In the genomic region with DNA sequence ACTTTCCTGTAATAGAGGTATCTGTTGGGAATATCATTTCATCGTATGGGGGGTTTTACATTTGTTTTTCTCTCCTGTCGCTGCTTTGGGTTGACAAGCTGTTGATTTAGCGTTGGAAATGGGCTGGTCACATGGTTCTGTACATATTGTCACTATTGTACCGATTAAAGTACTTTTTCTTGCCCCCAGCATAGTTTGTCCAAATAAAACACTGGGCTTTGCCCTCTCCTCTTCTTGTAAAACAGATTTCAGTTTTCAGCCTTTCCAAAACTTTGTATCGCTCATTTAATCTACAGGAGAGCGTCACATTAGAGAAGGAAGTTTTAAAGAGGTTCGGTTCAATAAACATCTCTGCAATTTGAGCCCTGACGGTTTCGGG, we compare ENCODE assay signal across 8 cellular contexts. TPM values are rescaled to one million over a fixed set of nuclear protein-coding genes. Genes with fewer than 3 reads are reported as not detected.
DNase-seq lines count a peak whose midpoint lies in the region; ATAC-seq and TF ChIP-seq lines count a peak whose summit lies in the region.

No MANE protein-coding gene starts in this region.

- H3K9me3 Mint-ChIP-seq in CD4-positive, alpha-beta T cell = no peaks in the 10 kb centered on the region

- H3K36me3 Mint-ChIP-seq in CD4-positive, alpha-beta T cell (ENCODE audit: low read depth) = peaks cover 51% of the 10 kb centered on the region

- DNase-seq in CD4-positive, alpha-beta T cell = no peak
- DNase-seq in MM.1S = no peak
- no peak for DNase-seq in effector memory CD4-positive, alpha-beta T cell
- no peak for DNase-seq in NCI-H2227 treated with DMSO at 0.1 percent for 48 hours (lab: John Stamatoyannopoulos, UW)
- DNase-seq in COR-L47 (lab: John Stamatoyannopoulos, UW) = no peak
- no peak for DNase-seq in iPS-NIHi11 (ENCODE audit: low spot score)

- TF ChIP-seq CTCF in CD4-positive, alpha-beta T cell (IDR thresholded peaks at IDR 0.05) = no peak
- no peak for TF ChIP-seq CTCF in MM.1S (IDR thresholded peaks at IDR 0.05; ENCODE audit: low read length)

- POLR2A ChIA-PET in CD4-positive, alpha-beta T cell (lab: Charles Lee) = interaction anchor here (0.7 to 5.9 kb wide), 7 partner anchors 7 to 112 kb away, joined by 3 to 48 read pairs (median 5); partner anchors contain the start of gene COMMD3

- CTCF ChIA-PET in CD4-positive, alpha-beta T cell (lab: Charles Lee) = interaction anchor here (1.5 kb wide), 1 partner anchor 15 kb away, joined by 4 read pairs; no protein-coding TSS in a partner anchor

- H3K9ac ChIP-seq in MM.1S (ENCODE audit: low read length) = peak overlapping the region; percentile 58

- H3K27ac Mint-ChIP-seq in CD4-positive, alpha-beta T cell = peak overlapping the region; percentile 83

- intact Hi-C loops in CD4-positive, alpha-beta T cell (cut with DNase I, micrococcal nuclease) = loop anchor here (1.0 to 10.0 kb wide), 5 partner anchors 8 to 828 kb away; partner anchors contain the start of genes DNAJC1 (in 1 of the 2) and PIP4K2A (in 1 of the 2)

- H2AFZ ChIP-seq in MM.1S (ENCODE audit: low read length) = peak overlapping the region; percentile 44; the same call in 1 of the 2 replicates
- no peak overlapping the region for H2AFZ ChIP-seq in neuron (ENCODE audit: low read depth, low read length)

- H3K4me2 ChIP-seq in MM.1S (ENCODE audit: low read depth, low read length) = peak overlapping the region; percentile 81

- H3K27me3 ChIP-seq in CD4-positive, alpha-beta T cell (ENCODE audit: control insufficient read depth, insufficient read depth, low read length) = peaks cover 26% of the 10 kb centered on the region
- peaks cover 18% of the 10 kb centered on the region for H3K27me3 ChIP-seq in MM.1S (replicated peaks; ENCODE audit: insufficient read depth, low read length)
- peaks cover 10% of the 10 kb centered on the region for H3K27me3 ChIP-seq in effector memory CD4-positive, alpha-beta T cell (replicated peaks; ENCODE audit: control insufficient read depth, insufficient read depth, low read length, poor library complexity, severe bottlenecking)
- H3K27me3 ChIP-seq in neuron (ENCODE audit: insufficient read depth, low read length) = peaks cover 10% of the 10 kb centered on the region

- H3K27ac ChIP-seq in CD4-positive, alpha-beta T cell (ENCODE audit: low read depth, low read length) = peak overlapping the region; percentile 45
- peak overlapping the region; percentile 66; the same call in 1 of the 2 replicates for H3K27ac ChIP-seq in MM.1S (ENCODE audit: low read length)
- H3K27ac ChIP-seq in effector memory CD4-positive, alpha-beta T cell (ENCODE audit: insufficient read depth, low read length, poor library complexity, severe bottlenecking) = peak overlapping the region; percentile 49

- H3K4me3 Mint-ChIP-seq in CD4-positive, alpha-beta T cell = peak overlapping the region; percentile 87

- H3F3A ChIP-seq in MM.1S (ENCODE audit: insufficient read depth, low read length) = peaks cover 28% of the 10 kb centered on the region

- H3K9me2 ChIP-seq in MM.1S (replicated peaks; ENCODE audit: insufficient read depth, low read length) = no peaks in the 10 kb centered on the region

- peaks cover 9% of the 10 kb centered on the region; the same call in 1 of the 2 replicates for H3K36me3 ChIP-seq in MM.1S (replicated peaks; ENCODE audit: insufficient read depth, low read length)
- peaks cover 13% of the 10 kb centered on the region for H3K36me3 ChIP-seq in effector memory CD4-positive, alpha-beta T cell (ENCODE audit: control insufficient read depth, insufficient read depth, low read length)
- peaks cover 33% of the 10 kb centered on the region for H3K36me3 ChIP-seq in neuron (ENCODE audit: insufficient read depth, low read length)

- H3K79me2 ChIP-seq in MM.1S (ENCODE audit: low read length) = peaks cover 54% of the 10 kb centered on the region

- no peaks in the 10 kb centered on the region for H4K20me1 ChIP-seq in MM.1S (ENCODE audit: insufficient read depth, low read length)

- H3K4me3 ChIP-seq in MM.1S (ENCODE audit: low read length) = peak overlapping the region; percentile 70
- H3K4me3 ChIP-seq in effector memory CD4-positive, alpha-beta T cell (ENCODE audit: insufficient read depth, low read depth, low read length, poor library complexity, severe bottlenecking) = peak overlapping the region; percentile 65
- peak overlapping the region; percentile 69 for H3K4me3 ChIP-seq in neuron (ENCODE audit: low read length)

- no peak for ATAC-seq in CD4-positive, alpha-beta T cell (ENCODE audit: poor library complexity)
- no peak for ATAC-seq in HG02938 (IDR thresholded peaks at IDR 0.05; ENCODE audit: unreplicated experiment)

- peaks cover 63% of the 10 kb centered on the region for H3K27me3 Mint-ChIP-seq in CD4-positive, alpha-beta T cell

- H3K4me1 ChIP-seq in MM.1S (ENCODE audit: low read length) (peaks cover 26% of the 10 kb centered on the region), neuron (ENCODE audit: insufficient read depth, low read length) (peaks cover 39% of the 10 kb centered on the region)
- H3K4me1 ChIP-seq in effector memory CD4-positive, alpha-beta T cell (ENCODE audit: control insufficient read depth, insufficient read depth, low read length, poor library complexity, severe bottlenecking) = peaks cover 20% of the 10 kb centered on the region

- peaks cover 50% of the 10 kb centered on the region for H3K4me1 Mint-ChIP-seq in CD4-positive, alpha-beta T cell (ENCODE audit: low read depth)

- no peaks in the 10 kb centered on the region for H3K9me3 ChIP-seq in CD4-positive, alpha-beta T cell (ENCODE audit: control insufficient read depth, low read length)
- H3K9me3 ChIP-seq in MM.1S (replicated peaks; ENCODE audit: insufficient read depth, low read length) = no peaks in the 10 kb centered on the region
- H3K9me3 ChIP-seq in effector memory CD4-positive, alpha-beta T cell (ENCODE audit: control insufficient read depth, low read length) = no peaks in the 10 kb centered on the region
- H3K9me3 ChIP-seq in neuron (ENCODE audit: low read length) = peaks cover 2% of the 10 kb centered on the region

RNA-seq across cellular contexts. Expression of gene BMI1, which starts 4.0 kb away (rescaled TPM):
- 10 to 100 TPM; 65.4 to 69.3 TPM for total RNA-seq in CD4-positive, alpha-beta T cell

RNA-seq across cellular contexts. Expression of gene COMMD3, which starts 8.7 kb away (rescaled TPM):
- total RNA-seq in CD4-positive, alpha-beta T cell = 10 to 100 TPM; 43.2 to 51.0 TPM

RNA-seq across cellular contexts. Expression of gene SPAG6, which starts 20.4 kb away (rescaled TPM):
- not detected for total RNA-seq in CD4-positive, alpha-beta T cell
